In genomic region chr21:16409341-16409740, GRCh38 we compare ENCODE assay signal across 18 cellular contexts.
DNase-seq lines count a peak whose midpoint lies in the region; TF ChIP-seq lines count a peak whose summit lies in the region.
"Had no signal": no experiment of that assay in that cellular context is flagged by ENCODE, and none has a peak within 500 bp of the region (broad histone marks: within the 10 kb centered on the region; RNA-seq: fewer than 3 reads in every experiment).

No MANE protein-coding gene starts in this region.

- H3K9me3 ChIP-seq in adrenal gland (replicated peaks in 1 of 3): no peaks in the 10 kb centered on the region
- H3K9me3 ChIP-seq: A549; BLaER1 treated with 17β-estradiol and CSF1 and Interleukin-3, amounts not matched to agents 10 nM and 100 nM; Caco-2 had no signal

- TF ChIP-seq CTCF in mesothelial cell of epicardium (IDR thresholded peaks at IDR 0.05; ENCODE audit: unreplicated experiment): no peak
- no peak for TF ChIP-seq CTCF in adrenal gland (IDR thresholded peaks at IDR 0.05)

- no peak overlapping the region for H3K4me3 ChIP-seq in adrenal gland
- H3K4me3 ChIP-seq: A549; BLaER1 treated with 17β-estradiol and CSF1 and Interleukin-3, amounts not matched to agents 10 nM and 100 nM had no signal

- H3K9me3 Mint-ChIP-seq in mesothelial cell of epicardium: peaks cover 7% of the 10 kb centered on the region
- H3K9me3 Mint-ChIP-seq: CD8-positive, alpha-beta T cell had no signal

- peak overlapping the region; percentile 13 for H3K27ac Mint-ChIP-seq in mesothelial cell of epicardium
- H3K27ac Mint-ChIP-seq: B cell; CD4-positive, alpha-beta T cell; CD8-positive, alpha-beta T cell had no signal

- H3K27ac ChIP-seq in adrenal gland: no peak overlapping the region
- H3K27ac ChIP-seq: A549; BLaER1 treated with 17β-estradiol and CSF1 and Interleukin-3, amounts not matched to agents 10 nM and 100 nM; C4-2B had no signal

- no peaks in the 10 kb centered on the region for H3K36me3 ChIP-seq in adrenal gland (replicated peaks in 1 of 2)
- H3K36me3 ChIP-seq: BLaER1 treated with 17β-estradiol and CSF1 and Interleukin-3, amounts not matched to agents 10 nM and 100 nM had no signal

- DNase-seq in M059J (ENCODE audit: low read depth) (peak; percentile 85), astrocyte of the hippocampus (ENCODE audit: low read depth, low spot score) (peak; percentile 41), mesothelial cell of epicardium (ENCODE audit: low spot score in 2 of 2, unreplicated experiment in 2 of 2) (no peak), superior temporal gyrus (ENCODE audit: extremely low spot score) (peak; percentile 5), hippocampal formation (lab: John Stamatoyannopoulos, UW) (no peak), adrenal gland (no peak)
- DNase-seq in effector CD8-positive, alpha-beta T cell (lab: John Stamatoyannopoulos, UW): no peak
- DNase-seq: AML-193; Caco-2; Calu3; CD4-positive, alpha-beta T cell; CD8-positive, alpha-beta T cell; DMS79 treated with DMSO at 0.1 percent for 48 hours; GF-D8 had no signal

- intact Hi-C loops in adrenal gland (cut with DNase I): no loop called here

- no peaks in the 10 kb centered on the region for H3K27me3 Mint-ChIP-seq in mesothelial cell of epicardium (ENCODE audit: low read depth)
- H3K27me3 Mint-ChIP-seq: B cell; CD4-positive, alpha-beta T cell had no signal

- H3K27me3 ChIP-seq in adrenal gland: no peaks in the 10 kb centered on the region
- H3K27me3 ChIP-seq: BLaER1 treated with 17β-estradiol and CSF1 and Interleukin-3, amounts not matched to agents 10 nM and 100 nM had no signal

- H3K4me1 ChIP-seq in adrenal gland (replicated peaks in 1 of 2): no peaks in the 10 kb centered on the region
- H3K4me1 ChIP-seq: A549; BLaER1 treated with 17β-estradiol and CSF1 and Interleukin-3, amounts not matched to agents 10 nM and 100 nM; Caco-2 had no signal

- peaks cover 18% of the 10 kb centered on the region for H3K36me3 Mint-ChIP-seq in mesothelial cell of epicardium
- H3K36me3 Mint-ChIP-seq: CD8-positive, alpha-beta T cell had no signal

- H3K4me1 Mint-ChIP-seq in mesothelial cell of epicardium: peaks cover 14% of the 10 kb centered on the region
- H3K4me1 Mint-ChIP-seq: B cell had no signal

- WGBS in adrenal gland, 4 donors: 78 to 97% (median 93%) methylated on average over 2 of the region's 2 CpGs

- no peak overlapping the region for H3K4me3 Mint-ChIP-seq in mesothelial cell of epicardium
- H3K4me3 Mint-ChIP-seq: B cell; CD4-positive, alpha-beta T cell; CD8-positive, alpha-beta T cell had no signal

- no peak for TF ChIP-seq POLR2A in adrenal gland (IDR thresholded peaks at IDR 0.05)

Comparison
In these comparisons a context has a peak if more than half of its experiments do, and no peak if none do; other contexts are left out.
1. DNase-seq: peak in M059J (single experiment), astrocyte of the hippocampus (single experiment) and superior temporal gyrus (single experiment); none in mesothelial cell of epicardium (0 of 2), hippocampal formation (0 of 2), adrenal gland (0 of 7) and effector CD8-positive, alpha-beta T cell (single experiment).